22 cellular contexts compared by ENCODE assay signal in the genomic region with DNA sequence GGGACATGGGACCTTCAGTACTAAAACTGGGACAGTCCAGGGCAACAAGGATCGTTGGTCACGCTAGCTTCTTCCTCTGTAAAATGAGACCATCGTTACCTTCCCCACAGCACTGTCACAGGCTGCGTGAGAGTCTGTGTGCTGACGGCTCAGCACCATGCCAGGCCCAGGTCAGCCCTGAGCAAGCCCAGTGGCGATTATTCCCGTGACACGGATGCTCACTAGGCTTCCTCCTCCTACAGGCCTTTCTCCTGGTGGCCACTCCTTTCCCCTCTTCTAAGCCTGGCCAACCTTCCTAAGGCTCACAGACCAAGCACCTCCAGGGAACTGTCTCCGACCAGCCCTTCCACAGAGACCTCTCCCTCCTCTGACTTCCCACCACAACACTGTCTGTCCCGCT.
A peak's percentile ranks its signal among the peaks of the same experiment; 100 is the strongest.
DNase-seq lines count a peak whose midpoint lies in the region; ATAC-seq and TF ChIP-seq lines count a peak whose summit lies in the region.
"Had no signal": no experiment of that assay in that cellular context is flagged by ENCODE, and none has a peak within 500 bp of the region (broad histone marks: within the 10 kb centered on the region; RNA-seq: fewer than 3 reads in every experiment).

No MANE protein-coding gene starts in this region.

- H3K27ac Mint-ChIP-seq in activated T-cell treated with anti-CD3 and anti-CD28 coated beads, Interleukin-2, amount 50 U/mL, for 72 hours: peak overlapping the region; percentile 79
- H3K27ac Mint-ChIP-seq in dendritic cell treated with granulocyte-macrophage colony-stimulating factor and Interleukin-4, amounts not matched to agents 40 ng/mL and 50 ng/mL, for 4 days: peak overlapping the region; percentile 3

- H3K4me2 ChIP-seq in OCI-LY1 (ENCODE audit: low read length): no peak overlapping the region

- H3K9me2 ChIP-seq in OCI-LY1 (ENCODE audit: low read depth, low read length): no peaks in the 10 kb centered on the region

- H3K4me1 Mint-ChIP-seq in activated T-cell treated with anti-CD3 and anti-CD28 coated beads, Interleukin-2, amount 50 U/mL, for 72 hours (ENCODE audit: low read depth): peaks cover 82% of the 10 kb centered on the region
- H3K4me1 Mint-ChIP-seq in dendritic cell treated with granulocyte-macrophage colony-stimulating factor and Interleukin-4, amounts not matched to agents 40 ng/mL and 50 ng/mL, for 4 days (ENCODE audit: low read depth): peaks cover 38% of the 10 kb centered on the region

- DNase-seq in activated T-cell treated with anti-CD3 and anti-CD28 coated beads, Interleukin-2, amount 50 U/mL, for 72 hours: no peak
- DNase-seq in activated T-cell treated with anti-CD3 and anti-CD28 coated beads for 4 hours (no peak), spleen (peak; percentile 45), hippocampal formation (lab: John Stamatoyannopoulos, UW) (no peak)
- no peak for DNase-seq in stimulated activated CD4-positive, alpha-beta T cell treated with anti-CD3 and anti-CD28 coated beads, Interleukin-4, amount 100 ng/mL, for 1 hour
- DNase-seq: activated CD8-positive, alpha-beta memory T cell treated with anti-CD3 and anti-CD28 coated beads, Interleukin-2, amount 50 U/mL, for 48 hours; activated gamma-delta T cell treated with Interleukin-2 at 50 U/mL for 16 hours; C1 segment of cervical spinal cord; kidney glomerular epithelial cell; NCI-H1048; NCI-H187; NCI-H526 treated with DMSO at 0.1 percent for 48 hours; occipital lobe; SJCRH30; small intestine; stimulated activated CD4-positive, alpha-beta T cell treated with anti-CD3 and anti-CD28 coated beads, Interleukin-2, amount 100 ng/mL, for 24 hours had no signal

- H3K27me3 ChIP-seq in OCI-LY1 (ENCODE audit: insufficient read depth, low read length): no peaks in the 10 kb centered on the region
- no peaks in the 10 kb centered on the region for H3K27me3 ChIP-seq in spleen (replicated peaks in 1 of 7)
- H3K27me3 ChIP-seq: cardiac muscle cell, vagina had no signal

- H3K36me3 Mint-ChIP-seq in activated T-cell treated with anti-CD3 and anti-CD28 coated beads, Interleukin-2, amount 50 U/mL, for 72 hours (ENCODE audit: insufficient read depth in 2 of 2): peaks cover 5 to 11% of the 10 kb centered on the region in 2 donors
- no peaks in the 10 kb centered on the region for H3K36me3 Mint-ChIP-seq in dendritic cell treated with granulocyte-macrophage colony-stimulating factor and Interleukin-4, amounts not matched to agents 40 ng/mL and 50 ng/mL, for 4 days (ENCODE audit: low read depth)

- H3K9me3 ChIP-seq in OCI-LY1 (ENCODE audit: low read length) (no peaks in the 10 kb centered on the region), spleen (no peaks in the 10 kb centered on the region)
- H3K9me3 ChIP-seq: SJCRH30, vagina had no signal

- peaks cover 8% of the 10 kb centered on the region in 2 donors for H3K9me3 Mint-ChIP-seq in activated T-cell treated with anti-CD3 and anti-CD28 coated beads, Interleukin-2, amount 50 U/mL, for 72 hours
- H3K9me3 Mint-ChIP-seq in dendritic cell treated with granulocyte-macrophage colony-stimulating factor and Interleukin-4, amounts not matched to agents 40 ng/mL and 50 ng/mL, for 4 days: peaks cover 6% of the 10 kb centered on the region

- H3K9ac ChIP-seq in OCI-LY1 (ENCODE audit: low read length): no peak overlapping the region

- TF ChIP-seq CTCF in OCI-LY1 (IDR thresholded peaks at IDR 0.05; ENCODE audit: low read length) (no peak), spleen (IDR thresholded peaks at IDR 0.05 in 8 of 11, conservative IDR thresholded peaks at IDR 0.05 in 3 of 11) (no peak)

- H3K4me3 ChIP-seq in OCI-LY1 (ENCODE audit: low read depth, low read length, poor library complexity, severe bottlenecking) (no peak overlapping the region), spleen (no peak overlapping the region)
- H3K4me3 ChIP-seq: cardiac muscle cell, SJCRH30, vagina had no signal

- H3K27ac ChIP-seq in OCI-LY1 (ENCODE audit: low read depth, low read length, poor library complexity, severe bottlenecking) (peak overlapping the region; percentile 92), spleen (no peak overlapping the region)
- H3K27ac ChIP-seq: cardiac muscle cell, SJCRH30, vagina had no signal

- peaks cover 34% of the 10 kb centered on the region for H3K4me1 ChIP-seq in OCI-LY1 (ENCODE audit: insufficient read depth, low read length, severe bottlenecking)
- peaks cover 0 to 50% (median 7%) of the 10 kb centered on the region in 6 donors for H3K4me1 ChIP-seq in spleen
- H3K4me1 ChIP-seq: SJCRH30, vagina had no signal

- no peak for TF ChIP-seq POLR2A in spleen (IDR thresholded peaks at IDR 0.05)

- no peak overlapping the region for H3K4me3 Mint-ChIP-seq in activated T-cell treated with anti-CD3 and anti-CD28 coated beads, Interleukin-2, amount 50 U/mL, for 72 hours
- no peak overlapping the region for H3K4me3 Mint-ChIP-seq in dendritic cell treated with granulocyte-macrophage colony-stimulating factor and Interleukin-4, amounts not matched to agents 40 ng/mL and 50 ng/mL, for 4 days

- no peaks in the 10 kb centered on the region for H3K79me2 ChIP-seq in OCI-LY1 (ENCODE audit: insufficient read depth, low read length)

- no peaks in the 10 kb centered on the region for H4K20me1 ChIP-seq in OCI-LY1 (ENCODE audit: insufficient read depth, low read length)

- WGBS in spleen, 5 donors: 85 to 92% (median 88%) methylated on average over 10 of the region's 10 CpGs

- intact Hi-C loops in dendritic cell treated with granulocyte-macrophage colony-stimulating factor and Interleukin-4, amounts not matched to agents 40 ng/mL and 50 ng/mL, for 4 days (cut with micrococcal nuclease): no loop called here
- intact Hi-C loops in spleen (cut with DNase I; ENCODE audit: low total_unique reads): no loop called here

- H3K36me3 ChIP-seq in OCI-LY1 (ENCODE audit: insufficient read depth, low read length) (no peaks in the 10 kb centered on the region), spleen (no peaks in the 10 kb centered on the region)
- H3K36me3 ChIP-seq: cardiac muscle cell, SJCRH30, vagina had no signal

- H3F3A ChIP-seq in OCI-LY1 (ENCODE audit: insufficient read depth, low read length): no peaks in the 10 kb centered on the region

- ATAC-seq in activated T-cell treated with anti-CD3 and anti-CD28 coated beads, Interleukin-2, amount 50 U/mL, for 72 hours (replicated peaks in 1 of 2): no peak
- ATAC-seq in GM19452 (IDR thresholded peaks at IDR 0.05; ENCODE audit: unreplicated experiment): no peak
- ATAC-seq: HCT116 had no signal

- H2AFZ ChIP-seq in OCI-LY1 (ENCODE audit: low read length): no peak overlapping the region

- no peaks in the 10 kb centered on the region for H3K27me3 Mint-ChIP-seq in activated T-cell treated with anti-CD3 and anti-CD28 coated beads, Interleukin-2, amount 50 U/mL, for 72 hours (ENCODE audit: low read depth)
- peaks cover 15% of the 10 kb centered on the region for H3K27me3 Mint-ChIP-seq in dendritic cell treated with granulocyte-macrophage colony-stimulating factor and Interleukin-4, amounts not matched to agents 40 ng/mL and 50 ng/mL, for 4 days
